In genomic region chr1:86466986-86467385, GRCh38 we compare ENCODE assay signal across 27 cellular contexts. TPM values are rescaled to one million over a fixed set of nuclear protein-coding genes. Genes with fewer than 3 reads are reported as not detected.
DNase-seq lines count a peak whose midpoint lies in the region; TF ChIP-seq lines count a peak whose summit lies in the region.
"Had no signal": no experiment of that assay in that cellular context is flagged by ENCODE, and none has a peak within 500 bp of the region (broad histone marks: within the 10 kb centered on the region; RNA-seq: fewer than 3 reads in every experiment).

No MANE protein-coding gene starts in this region.

- in situ Hi-C loops in KBM-7 (cut with MboI; ENCODE audit: low pct_unique_long_range_greater_than_20kb, low sequenced_read_pairs), result no loop called here

- H3K4me1 ChIP-seq in suprapubic skin, result no peaks in the 10 kb centered on the region
- H3K4me1 ChIP-seq: ascending aorta, thyroid gland had no signal

- H3K4me3 ChIP-seq in fibroblast of the aortic adventitia (ENCODE audit: low read depth, low read length) (no peak overlapping the region), suprapubic skin (no peak overlapping the region)
- H3K4me3 ChIP-seq: ascending aorta, smooth muscle cell, thyroid gland had no signal

- DNase-seq in KBM-7, result peak; percentile 28
- DNase-seq in amniotic epithelial cell (ENCODE audit: low read depth), result peak; percentile 1
- DNase-seq in fibroblast of the aortic adventitia (ENCODE audit: low read depth), result peak; percentile 17
- DNase-seq in suprapubic skin (ENCODE audit: low spot score in 2 of 2), result no peak
- no peak for DNase-seq in NCI-H1092 (lab: John Stamatoyannopoulos, UW)
- DNase-seq in T-helper 2 cell, result no peak
- no peak for DNase-seq in cerebellum (ENCODE audit: low spot score)
- DNase-seq: activated CD4-positive, alpha-beta T cell treated with anti-CD3 and anti-CD28 coated beads for 1 hour; activated CD8-positive, alpha-beta memory T cell treated with anti-CD3 and anti-CD28 coated beads for 24 hours; activated naive CD4-positive, alpha-beta T cell treated with anti-CD3 and anti-CD28 coated beads for 36 hours; activated T-cell treated with anti-CD3 and anti-CD28 coated beads, Interleukin-2, amount 50 U/mL, for 24 hours; CD8-positive, alpha-beta T cell; cerebellar nuclear complex; DMS153; effector CD4-positive, alpha-beta T cell; naive thymus-derived CD8-positive, alpha-beta T cell; NCI-H748 treated with DMSO at 0.1 percent for 48 hours; retina; stimulated activated CD4-positive, alpha-beta T cell treated with anti-CD3 and anti-CD28 coated beads, Interleukin-4, amount 100 ng/mL, for 1 hour; stimulated activated naive CD4-positive, alpha-beta T cell; thyroid gland had no signal

- no peaks in the 10 kb centered on the region for H3K27me3 ChIP-seq in suprapubic skin
- H3K27me3 ChIP-seq: ascending aorta, thyroid gland had no signal

- no peaks in the 10 kb centered on the region for H3K9me3 ChIP-seq in suprapubic skin
- H3K9me3 ChIP-seq: ascending aorta, thyroid gland had no signal

- 69% methylated on average over 4 of the region's 4 CpGs for WGBS in suprapubic skin

- no peak for TF ChIP-seq EP300 in suprapubic skin (IDR thresholded peaks at IDR 0.05)

- no peak for TF ChIP-seq POLR2A in suprapubic skin (IDR thresholded peaks at IDR 0.05)

- TF ChIP-seq CTCF in fibroblast of the aortic adventitia (IDR thresholded peaks at IDR 0.05; ENCODE audit: insufficient read depth, low read length) (no peak), suprapubic skin (IDR thresholded peaks at IDR 0.05) (no peak)

- no peak overlapping the region for H3K27ac ChIP-seq in suprapubic skin
- H3K27ac ChIP-seq: ascending aorta, thyroid gland had no signal

- H3K36me3 ChIP-seq in suprapubic skin, result no peaks in the 10 kb centered on the region
- H3K36me3 ChIP-seq: ascending aorta, thyroid gland had no signal

RNA-seq across cellular contexts. Expression of gene CLCA1, which starts 1.7 kb away (rescaled TPM):
- total RNA-seq in fibroblast of the aortic adventitia (ENCODE audit: low replicate concordance), result not detected in 2 replicates
- not detected for total RNA-seq in suprapubic skin
- total RNA-seq in cerebellum, result 0.54 TPM
- total RNA-seq: activated naive CD4-positive, alpha-beta T cell treated with anti-CD3 and anti-CD28 coated beads for 36 hours; ascending aorta; CD8-positive, alpha-beta T cell; glomerular endothelial cell; HepG2; naive thymus-derived CD8-positive, alpha-beta T cell; omental fat pad; Right ventricle myocardium inferior; smooth muscle cell; thyroid gland had no signal

RNA-seq across cellular contexts. Expression of gene CLCA2, which starts 43.0 kb away (rescaled TPM):
- total RNA-seq in fibroblast of the aortic adventitia (ENCODE audit: low replicate concordance) (8.8 and 43.2 TPM in 2 replicates), suprapubic skin (100 to 1,000 TPM in 3 of 4 donors, 10 to 100 TPM in 1; 49.3 to 147 (median 112) TPM), cerebellum (not detected)
- total RNA-seq: activated naive CD4-positive, alpha-beta T cell treated with anti-CD3 and anti-CD28 coated beads for 36 hours; ascending aorta; CD8-positive, alpha-beta T cell; HepG2; naive thymus-derived CD8-positive, alpha-beta T cell; thyroid gland had no signal

Comparison
In these comparisons a context has a peak if more than half of its experiments do, and no peak if none do; other contexts are left out.
1. DNase-seq: peak in KBM-7 (single experiment), amniotic epithelial cell (single experiment) and fibroblast of the aortic adventitia (single experiment); none in suprapubic skin (0 of 2), NCI-H1092 (single experiment), T-helper 2 cell (0 of 5) and cerebellum (single experiment).